ENCODE assay signal across 24 cellular contexts in the genomic region with DNA sequence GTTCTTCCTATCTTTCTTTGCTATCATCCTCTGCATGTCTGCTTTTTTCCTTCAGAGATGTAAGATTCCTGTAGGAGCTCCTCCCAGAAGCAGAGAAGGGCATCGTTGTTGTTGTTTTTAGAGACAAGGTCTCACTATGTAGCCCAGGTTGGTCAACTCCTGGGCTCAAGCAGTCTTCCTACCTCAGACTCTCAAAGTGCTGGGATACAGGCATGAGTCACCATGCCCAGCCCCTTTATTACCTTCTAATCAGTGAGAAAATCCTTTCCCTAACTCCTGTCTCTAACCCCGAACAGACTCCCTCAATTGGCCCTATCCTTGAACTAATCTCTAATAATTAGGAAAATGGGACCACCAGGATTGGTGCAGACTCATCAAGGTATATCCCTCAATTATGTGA.
"Had no signal": no experiment of that assay in that cellular context is flagged by ENCODE, and none has a peak within 500 bp of the region (broad histone marks: within the 10 kb centered on the region; RNA-seq: fewer than 3 reads in every experiment).

No MANE protein-coding gene starts in this region.

- DNase-seq: cortex of kidney; effector memory CD8-positive, alpha-beta T cell; erythroblast; gastrocnemius medialis; head of caudate nucleus; hippocampal formation; kidney glomerular epithelial cell; left ventricle myocardium superior; lower lobe of right lung; naive B cell; pancreas; right lobe of liver; stimulated activated CD4-positive, alpha-beta T cell treated with anti-CD3 and anti-CD28 coated beads, Interleukin-2, amount 100 ng/mL, for 24 hours; stimulated activated CD4-positive, alpha-beta T cell treated with anti-CD3 and anti-CD28 coated beads, Interleukin-4, amount 100 ng/mL, for 24 hours; stimulated activated naive CD8-positive, alpha-beta T cell treated with anti-CD3 and anti-CD28 coated beads, Interleukin-15, Interleukin-2, amounts not matched to agents 100 U/mL and 50 U/mL, for 24 hours; substantia nigra; testis; tibial artery had no signal

- H3K36me3 Mint-ChIP-seq: type B pancreatic cell had no signal

- H3K4me3 Mint-ChIP-seq: effector memory CD8-positive, alpha-beta T cell; naive B cell; natural killer cell treated with Interleukin-12 subunit alpha and Interleukin-12 subunit beta and Interleukin-15 and Interleukin-18, amount 100 ng/mL, for 72 hours; neural crest cell; stimulated activated memory B cell treated with anti-CD40 and anti-IgM and Interleukin-4, amounts not matched to agents 10 μg/mL and 1 μg/mL and 100 μg/mL, for 72 hours; type B pancreatic cell had no signal

- H3K4me2 ChIP-seq: smooth muscle cell had no signal

- H3K4me3 ChIP-seq: gastrocnemius medialis, lower lobe of right lung, pancreas, right lobe of liver, smooth muscle cell, testis, tibial artery had no signal

- H3K4me1 ChIP-seq: lower lobe of right lung, right lobe of liver, testis, tibial artery had no signal

- H3K27me3 Mint-ChIP-seq: effector memory CD8-positive, alpha-beta T cell; naive B cell; natural killer cell treated with Interleukin-12 subunit alpha and Interleukin-12 subunit beta and Interleukin-15 and Interleukin-18, amount 100 ng/mL, for 72 hours; stimulated activated memory B cell treated with anti-CD40 and anti-IgM and Interleukin-4, amounts not matched to agents 10 μg/mL and 1 μg/mL and 100 μg/mL, for 72 hours had no signal

- H3K9me3 ChIP-seq: gastrocnemius medialis, lower lobe of right lung, neutrophil, pancreas, right lobe of liver, testis, tibial artery had no signal

- ATAC-seq: effector memory CD8-positive, alpha-beta T cell; gastrocnemius medialis; left ventricle myocardium superior; lower lobe of right lung; natural killer cell treated with Interleukin-12 subunit alpha and Interleukin-12 subunit beta and Interleukin-15 and Interleukin-18, amount 100 ng/mL, for 72 hours; pancreas; right lobe of liver; stimulated activated memory B cell treated with anti-CD40 and anti-IgM and Interleukin-4, amounts not matched to agents 10 μg/mL and 1 μg/mL and 100 μg/mL, for 72 hours; stimulated activated naive CD8-positive, alpha-beta T cell treated with anti-CD3 and anti-CD28 coated beads, Interleukin-15, Interleukin-2, amounts not matched to agents 100 U/mL and 50 U/mL, for 24 hours had no signal

- H3K27ac Mint-ChIP-seq: effector memory CD8-positive, alpha-beta T cell; stimulated activated memory B cell treated with anti-CD40 and anti-IgM and Interleukin-4, amounts not matched to agents 10 μg/mL and 1 μg/mL and 100 μg/mL, for 72 hours; type B pancreatic cell had no signal

- H3K27ac ChIP-seq: gastrocnemius medialis, lower lobe of right lung, neutrophil, pancreas, right lobe of liver, testis, tibial artery had no signal

- H3K27me3 ChIP-seq: gastrocnemius medialis, neutrophil, pancreas, right lobe of liver, testis, tibial artery had no signal

- H3K36me3 ChIP-seq: gastrocnemius medialis, lower lobe of right lung, neutrophil, pancreas, right lobe of liver, tibial artery had no signal
